In the genomic region with DNA sequence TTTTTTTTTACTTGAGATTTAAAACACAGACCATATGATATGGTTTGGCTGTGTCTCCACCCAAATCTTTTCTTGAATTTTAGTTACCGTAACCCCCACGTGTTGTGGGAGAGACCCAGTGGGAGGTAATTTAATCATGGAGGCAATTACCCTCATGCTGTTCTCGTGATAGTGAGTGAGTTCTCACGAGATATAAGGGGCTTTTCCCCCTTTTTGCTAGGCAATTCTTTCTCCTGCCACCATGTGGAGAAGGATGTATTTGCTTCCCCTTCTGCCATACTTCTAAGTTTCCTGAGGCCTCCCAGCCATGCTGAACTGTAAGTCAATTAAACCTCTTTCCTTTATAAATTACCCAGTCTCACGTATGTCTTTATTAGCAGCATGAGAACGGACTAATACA, we compare ENCODE assay signal across 17 cellular contexts. TPM values are rescaled to one million over a fixed set of nuclear protein-coding genes. Genes with fewer than 3 reads are reported as not detected.
"Had no signal": no experiment of that assay in that cellular context is flagged by ENCODE, and none has a peak within 500 bp of the region (broad histone marks: within the 10 kb centered on the region; RNA-seq: fewer than 3 reads in every experiment).

No MANE protein-coding gene starts in this region.

RNA-seq across cellular contexts. Expression of a gene that starts 24.9 kb away (rescaled TPM):
- total RNA-seq: activated CD4-positive, alpha-beta T cell treated with anti-CD3 and anti-CD28 coated beads for 36 hours; activated CD4-positive, alpha-beta T cell treated with anti-CD3 and anti-CD28 coated beads, Interleukin-2, amount 10 ng/mL, durations not matched to agents 7 days and 5 days; activated CD8-positive, alpha-beta T cell treated with anti-CD3 and anti-CD28 coated beads, Interleukin-2, amount 10 ng/mL, durations not matched to agents 7 days and 5 days; activated naive CD8-positive, alpha-beta T cell treated with anti-CD3 and anti-CD28 coated beads, Interleukin-2, amount 10 ng/mL, durations not matched to agents 7 days and 5 days; activated T-helper 2 cell treated with anti-CD3 and anti-CD28 coated beads, Interferon-gamma antibody, Interleukin-2, Interleukin-4, amounts not matched to agents 10 μg/mL and 5 μg/mL and 100 μg/mL, durations not matched to agents 14 hours and 24 hours and 36 hours; ascending aorta; body of pancreas; breast epithelium; cardiac septum; M059J; PC-3; Peyer's patch; SJSA1; T-cell; T-helper 17 cell; WTC11 had no signal
- polyA plus RNA-seq: adipose tissue had no signal

RNA-seq across cellular contexts. Expression of a gene that starts 32.3 kb away (rescaled TPM):
- total RNA-seq: activated CD4-positive, alpha-beta T cell treated with anti-CD3 and anti-CD28 coated beads for 36 hours; activated CD4-positive, alpha-beta T cell treated with anti-CD3 and anti-CD28 coated beads, Interleukin-2, amount 10 ng/mL, durations not matched to agents 7 days and 5 days; activated CD8-positive, alpha-beta T cell treated with anti-CD3 and anti-CD28 coated beads, Interleukin-2, amount 10 ng/mL, durations not matched to agents 7 days and 5 days; activated naive CD8-positive, alpha-beta T cell treated with anti-CD3 and anti-CD28 coated beads, Interleukin-2, amount 10 ng/mL, durations not matched to agents 7 days and 5 days; activated T-helper 2 cell treated with anti-CD3 and anti-CD28 coated beads, Interferon-gamma antibody, Interleukin-2, Interleukin-4, amounts not matched to agents 10 μg/mL and 5 μg/mL and 100 μg/mL, durations not matched to agents 14 hours and 24 hours and 36 hours; ascending aorta; body of pancreas; breast epithelium; cardiac septum; M059J; PC-3; Peyer's patch; SJSA1; T-cell; T-helper 17 cell; WTC11 had no signal
- polyA plus RNA-seq: adipose tissue had no signal

RNA-seq across cellular contexts. Expression of a gene that starts 50.4 kb away (rescaled TPM):
- total RNA-seq: SJSA1, WTC11 had no signal

RNA-seq across cellular contexts. Expression of a gene that starts 58.6 kb away (rescaled TPM):
- total RNA-seq: activated CD4-positive, alpha-beta T cell treated with anti-CD3 and anti-CD28 coated beads for 36 hours; activated CD4-positive, alpha-beta T cell treated with anti-CD3 and anti-CD28 coated beads, Interleukin-2, amount 10 ng/mL, durations not matched to agents 7 days and 5 days; activated CD8-positive, alpha-beta T cell treated with anti-CD3 and anti-CD28 coated beads, Interleukin-2, amount 10 ng/mL, durations not matched to agents 7 days and 5 days; activated naive CD8-positive, alpha-beta T cell treated with anti-CD3 and anti-CD28 coated beads, Interleukin-2, amount 10 ng/mL, durations not matched to agents 7 days and 5 days; activated T-helper 2 cell treated with anti-CD3 and anti-CD28 coated beads, Interferon-gamma antibody, Interleukin-2, Interleukin-4, amounts not matched to agents 10 μg/mL and 5 μg/mL and 100 μg/mL, durations not matched to agents 14 hours and 24 hours and 36 hours; ascending aorta; body of pancreas; breast epithelium; cardiac septum; M059J; PC-3; SJSA1; T-cell; T-helper 17 cell; WTC11 had no signal
- polyA plus RNA-seq: adipose tissue had no signal
